Comparison of ENCODE assay signal across 8 cellular contexts in genomic region chr6:43476744-43477143, GRCh38. TPM values are rescaled to one million over a fixed set of nuclear protein-coding genes. Genes with fewer than 3 reads are reported as not detected.
DNase-seq lines count a peak whose midpoint lies in the region; ATAC-seq and TF ChIP-seq lines count a peak whose summit lies in the region.

No MANE protein-coding gene starts in this region.

- H3K27me3 ChIP-seq in CD4-positive, alpha-beta T cell (ENCODE audit: control insufficient read depth, insufficient read depth, low read length): no peaks in the 10 kb centered on the region
- H3K27me3 ChIP-seq in MG63: no peaks in the 10 kb centered on the region
- H3K27me3 ChIP-seq in neuron (ENCODE audit: insufficient read depth, low read length): no peaks in the 10 kb centered on the region

- peak overlapping the region; percentile 94 for H3K4me3 Mint-ChIP-seq in CD4-positive, alpha-beta T cell

- peak; percentile 23 for ATAC-seq in CD4-positive, alpha-beta T cell (ENCODE audit: poor library complexity)

- peaks cover 7% of the 10 kb centered on the region for H3K36me3 Mint-ChIP-seq in CD4-positive, alpha-beta T cell (ENCODE audit: low read depth)

- no peak for DNase-seq in CD4-positive, alpha-beta T cell
- DNase-seq in MG63 (no peak), coronary artery (ENCODE audit: low spot score) (no peak), NCI-H69 (lab: John Stamatoyannopoulos, UW) (no peak), NCI-H1105 treated with DMSO at 0.1 percent for 48 hours (lab: John Stamatoyannopoulos, UW) (no peak), NCI-H2107 treated with DMSO at 0.1 percent for 48 hours (lab: John Stamatoyannopoulos, UW; ENCODE audit: unreplicated experiment) (no peak), NCI-H2196 (lab: John Stamatoyannopoulos, UW; ENCODE audit: unreplicated experiment) (no peak)

- peak overlapping the region; percentile 91 for H3K27ac ChIP-seq in CD4-positive, alpha-beta T cell (ENCODE audit: low read depth, low read length)
- peak overlapping the region; percentile 35 to 66 for H3K27ac ChIP-seq in coronary artery

- no peaks in the 10 kb centered on the region for H3K36me3 ChIP-seq in MG63
- H3K36me3 ChIP-seq in neuron (ENCODE audit: insufficient read depth, low read length): no peaks in the 10 kb centered on the region

- H3K27me3 Mint-ChIP-seq in CD4-positive, alpha-beta T cell: no peaks in the 10 kb centered on the region

- peak overlapping the region; percentile 96 for H3K27ac Mint-ChIP-seq in CD4-positive, alpha-beta T cell

- H3K9me3 Mint-ChIP-seq in CD4-positive, alpha-beta T cell: no peaks in the 10 kb centered on the region

- H3K9me3 ChIP-seq in CD4-positive, alpha-beta T cell (ENCODE audit: control insufficient read depth, low read length): no peaks in the 10 kb centered on the region
- H3K9me3 ChIP-seq in MG63 (no peaks in the 10 kb centered on the region), neuron (ENCODE audit: low read length) (no peaks in the 10 kb centered on the region)

- H3K4me1 ChIP-seq in neuron (ENCODE audit: insufficient read depth, low read length): peaks cover 20% of the 10 kb centered on the region

- POLR2A ChIA-PET in CD4-positive, alpha-beta T cell (lab: Charles Lee): interaction anchor here (0.6 to 2.3 kb wide), 8 partner anchors 16 to 547 kb away, joined by 3 to 15 read pairs (median 10); partner anchors contain the start of genes ABCC10, CNPY3, DLK2 and KLC4

- H2AFZ ChIP-seq in neuron (ENCODE audit: low read depth, low read length): peak overlapping the region; percentile 95

- H3K4me3 ChIP-seq in MG63 (peak overlapping the region; percentile 60), coronary artery (peak overlapping the region; percentile 75), neuron (ENCODE audit: low read length) (peak overlapping the region; percentile 65)

- CTCF ChIA-PET in CD4-positive, alpha-beta T cell (lab: Charles Lee): interaction anchor here (0.6 to 0.7 kb wide), 2 partner anchors 20 to 214 kb away, joined by 3 to 5 read pairs; no protein-coding TSS in a partner anchor

- no peak for TF ChIP-seq CTCF in CD4-positive, alpha-beta T cell (IDR thresholded peaks at IDR 0.05)
- no peak for TF ChIP-seq CTCF in coronary artery (IDR thresholded peaks at IDR 0.05)

- peaks cover 39% of the 10 kb centered on the region for H3K4me1 Mint-ChIP-seq in CD4-positive, alpha-beta T cell (ENCODE audit: low read depth)

- intact Hi-C loops in CD4-positive, alpha-beta T cell (cut with DNase I, micrococcal nuclease): loop anchor here in 1 of 2 experiments (2.0 to 5.0 kb wide), 5 partner anchors 22 to 294 kb away; partner anchors contain the start of genes CUL9, DLK2, POLR1C and YIPF3

RNA-seq across cellular contexts. Expression of gene TJAP1, which starts 0.6 kb away (rescaled TPM):
- 10 to 100 TPM; 23.6 to 24.4 TPM for total RNA-seq in CD4-positive, alpha-beta T cell
- total RNA-seq in MG63 (2014; rRNA removed; shearing (Covaris generic); ENCODE audit: low replicate concordance): 8.1 and 19.0 TPM in 2 replicates

RNA-seq across cellular contexts. Expression of gene DLK2, which starts 21.4 kb away (rescaled TPM):
- under 1 TPM; 0.19 to 0.36 TPM for total RNA-seq in CD4-positive, alpha-beta T cell
- 1.5 TPM in 1 of 2 replicates, not detected in the other for total RNA-seq in MG63 (2014; rRNA removed; shearing (Covaris generic); ENCODE audit: low replicate concordance)

RNA-seq across cellular contexts. Expression of gene LRRC73, which starts 33.4 kb away (rescaled TPM):
- under 1 TPM; 0.45 to 0.52 TPM for total RNA-seq in CD4-positive, alpha-beta T cell
- 0.10 TPM in 1 of 2 replicates, not detected in the other for total RNA-seq in MG63 (2014; rRNA removed; shearing (Covaris generic); ENCODE audit: low replicate concordance)

RNA-seq across cellular contexts. Expression of gene YIPF3, which starts 40.0 kb away (rescaled TPM):
- total RNA-seq in CD4-positive, alpha-beta T cell: 10 to 100 TPM; 36.5 to 37.9 TPM
- total RNA-seq in MG63 (2014; rRNA removed; shearing (Covaris generic); ENCODE audit: low replicate concordance): 41.1 and 51.9 TPM in 2 replicates

RNA-seq across cellular contexts. Expression of gene POLR1C, which starts 40.1 kb away (rescaled TPM):
- 10 to 100 TPM; 46.6 to 47.8 TPM for total RNA-seq in CD4-positive, alpha-beta T cell
- total RNA-seq in MG63 (2014; rRNA removed; shearing (Covaris generic); ENCODE audit: low replicate concordance): 24.6 and 37.6 TPM in 2 replicates
